ENCODE assay signal across 8 cellular contexts in the genomic region with DNA sequence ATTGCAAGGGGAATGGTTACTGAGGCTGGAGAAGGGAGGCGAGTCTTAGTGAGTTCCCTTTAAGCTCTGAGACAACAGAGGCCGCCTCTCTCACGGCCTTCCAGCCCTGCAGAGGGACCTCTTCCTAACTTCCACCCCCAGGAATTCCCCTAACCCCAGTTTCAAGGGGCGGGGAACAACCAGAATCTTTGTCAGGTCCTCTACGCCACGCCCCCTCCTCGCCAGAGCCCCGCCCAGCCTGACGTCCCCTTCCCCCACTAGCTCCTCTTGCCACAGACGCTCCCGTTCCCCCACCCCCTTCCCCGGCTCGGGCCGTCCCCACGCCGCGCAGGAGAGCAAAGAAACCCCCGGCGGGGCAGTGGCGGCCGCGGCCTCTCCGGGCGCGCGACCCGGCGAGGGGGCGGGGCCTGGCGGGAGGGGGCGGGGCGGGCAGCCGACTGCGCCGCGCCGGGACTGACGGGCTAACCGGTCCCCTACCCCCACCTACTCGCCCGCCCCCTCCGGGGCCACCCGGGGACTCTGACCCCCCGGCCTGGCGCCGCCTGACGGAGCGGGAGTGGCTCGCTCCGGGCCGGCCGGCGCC. TPM values are rescaled to one million over a fixed set of nuclear protein-coding genes. Genes with fewer than 3 reads are reported as not detected.
DNase-seq lines count a peak whose midpoint lies in the region; ATAC-seq and TF ChIP-seq lines count a peak whose summit lies in the region.

No MANE protein-coding gene starts in this region.

- POLR2A ChIA-PET in activated CD4-positive, alpha-beta T cell treated with anti-CD3 and anti-CD28 coated beads for 36 hours (lab: Charles Lee), result interaction anchor here (0.7 to 1.5 kb wide), 4 partner anchors 14 to 155 kb away, joined by 3 to 14 read pairs (median 4); no protein-coding TSS in a partner anchor

- H3K4me3 Mint-ChIP-seq in activated CD4-positive, alpha-beta T cell treated with anti-CD3 and anti-CD28 coated beads for 36 hours, result peak overlapping the region; percentile 76

- H3K27me3 Mint-ChIP-seq in activated CD4-positive, alpha-beta T cell treated with anti-CD3 and anti-CD28 coated beads for 36 hours, result no peaks in the 10 kb centered on the region

- CTCF ChIA-PET in activated CD4-positive, alpha-beta T cell treated with anti-CD3 and anti-CD28 coated beads for 36 hours (lab: Charles Lee), result interaction anchor here (0.9 to 1.5 kb wide), 5 partner anchors 16 to 140 kb away, joined by 3 to 7 read pairs (median 5); no protein-coding TSS in a partner anchor

- peak; percentile 77 for ATAC-seq in GM18868 (IDR thresholded peaks at IDR 0.05; ENCODE audit: unreplicated experiment)
- ATAC-seq in HG03103 (IDR thresholded peaks at IDR 0.05; ENCODE audit: low read depth, unreplicated experiment), result peak; percentile 65
- ATAC-seq in activated CD4-positive, alpha-beta T cell treated with anti-CD3 and anti-CD28 coated beads for 36 hours, result peak; percentile 87

- H3K4me1 Mint-ChIP-seq in activated CD4-positive, alpha-beta T cell treated with anti-CD3 and anti-CD28 coated beads for 36 hours, result peaks cover 48% of the 10 kb centered on the region

- in situ Hi-C loops in ACHN (cut with HindIII; ENCODE audit: low pct_ligation_motif_present, low pct_unique_long_range_greater_than_20kb, low sequenced_read_pairs), result no loop called here

- peak overlapping the region; percentile 69 for H3K27ac Mint-ChIP-seq in activated CD4-positive, alpha-beta T cell treated with anti-CD3 and anti-CD28 coated beads for 36 hours

- peak overlapping the region; percentile 71 for H3K4me3 ChIP-seq in choroid plexus epithelial cell (ENCODE audit: low read depth, low read length)

- H3K9me3 Mint-ChIP-seq in activated CD4-positive, alpha-beta T cell treated with anti-CD3 and anti-CD28 coated beads for 36 hours (ENCODE audit: low read depth), result no peaks in the 10 kb centered on the region

- H3K36me3 Mint-ChIP-seq in activated CD4-positive, alpha-beta T cell treated with anti-CD3 and anti-CD28 coated beads for 36 hours (ENCODE audit: low read depth), result peaks cover 14% of the 10 kb centered on the region

- DNase-seq in ACHN (peak; percentile 88), NCI-H510A treated with DMSO at 0.1 percent for 48 hours (lab: John Stamatoyannopoulos, UW) (peak; percentile 49), choroid plexus epithelial cell (ENCODE audit: low read depth) (peak; percentile 98), kidney tubule cell (ENCODE audit: low spot score) (peak; percentile 94)
- DNase-seq in activated CD4-positive, alpha-beta T cell treated with anti-CD3 and anti-CD28 coated beads for 36 hours, result peak; percentile 99
- DNase-seq in stimulated activated CD4-positive, alpha-beta T cell treated with anti-CD3 and anti-CD28 coated beads, Interleukin-1b, Interleukin-23, amount 100 ng/mL, for 1 hour (ENCODE audit: low read depth in 2 of 2), result peak; percentile 92 to 96

- intact Hi-C loops in activated CD4-positive, alpha-beta T cell treated with anti-CD3 and anti-CD28 coated beads for 36 hours (cut with DNase I, micrococcal nuclease), result loop anchor here (1.0 to 10.0 kb wide), 8 partner anchors 12 to 1360 kb away; a partner anchor contains a TSS

- TF ChIP-seq CTCF in choroid plexus epithelial cell (conservative IDR thresholded peaks at IDR 0.05; ENCODE audit: low read depth, low read length), result no peak

RNA-seq across cellular contexts. Expression of a gene that starts 12.2 kb away (rescaled TPM):
- 10 to 100 TPM; 14.3 to 15.4 TPM for total RNA-seq in activated CD4-positive, alpha-beta T cell treated with anti-CD3 and anti-CD28 coated beads for 36 hours

RNA-seq across cellular contexts. Expression of a gene that starts 17.6 kb away (rescaled TPM):
- 10 to 100 TPM; 11.6 to 14.3 TPM for total RNA-seq in activated CD4-positive, alpha-beta T cell treated with anti-CD3 and anti-CD28 coated beads for 36 hours

Comparison
In these comparisons a context has a peak if more than half of its experiments do, and no peak if none do; other contexts are left out.
1. Peak in every context shown above with its lines: DNase-seq, ATAC-seq and H3K4me3 ChIP-seq.
2. DNase-seq: peak in every context shown above with its lines; median percentile 99 in activated CD4-positive, alpha-beta T cell treated with anti-CD3 and anti-CD28 coated beads for 36 hours; 98 in choroid plexus epithelial cell; 94 in kidney tubule cell; 94 in stimulated activated CD4-positive, alpha-beta T cell treated with anti-CD3 and anti-CD28 coated beads, Interleukin-1b, Interleukin-23, amount 100 ng/mL, for 1 hour; 88 in ACHN; 49 in NCI-H510A treated with DMSO at 0.1 percent for 48 hours.